ENCODE assay signal across 1 cellular context in genomic region chr1:67708606-67709005, GRCh38.
TF ChIP-seq lines count a peak whose summit lies in the region.

No MANE protein-coding gene starts in this region.

TF ChIP-seq in SK-N-SH treated with all-trans-retinoic acid at 6 μM for 48 hours, 23 proteins besides CTCF, POLR2A, EP300 and RAD21 (continued from another document):
- TF ChIP-seq PATZ1 (CRISPR knock-in tag; IDR thresholded peaks at IDR 0.05; ENCODE audit: borderline replicate concordance), result no peak
- no peak for TF ChIP-seq GLIS3 (CRISPR knock-in tag; IDR thresholded peaks at IDR 0.05)
- no peak for TF ChIP-seq PPARA (CRISPR knock-in tag; IDR thresholded peaks at IDR 0.05; ENCODE audit: borderline replicate concordance)
- TF ChIP-seq ZFP3 (CRISPR knock-in tag; IDR thresholded peaks at IDR 0.05), result no peak
- no peak for TF ChIP-seq CSDC2 (CRISPR knock-in tag; IDR thresholded peaks at IDR 0.05)
- TF ChIP-seq TCF4 (CRISPR knock-in tag; IDR thresholded peaks at IDR 0.05; ENCODE audit: borderline replicate concordance), result no peak
- no peak for TF ChIP-seq CSRNP3 (CRISPR knock-in tag; IDR thresholded peaks at IDR 0.05)
- TF ChIP-seq, protein P1, sequence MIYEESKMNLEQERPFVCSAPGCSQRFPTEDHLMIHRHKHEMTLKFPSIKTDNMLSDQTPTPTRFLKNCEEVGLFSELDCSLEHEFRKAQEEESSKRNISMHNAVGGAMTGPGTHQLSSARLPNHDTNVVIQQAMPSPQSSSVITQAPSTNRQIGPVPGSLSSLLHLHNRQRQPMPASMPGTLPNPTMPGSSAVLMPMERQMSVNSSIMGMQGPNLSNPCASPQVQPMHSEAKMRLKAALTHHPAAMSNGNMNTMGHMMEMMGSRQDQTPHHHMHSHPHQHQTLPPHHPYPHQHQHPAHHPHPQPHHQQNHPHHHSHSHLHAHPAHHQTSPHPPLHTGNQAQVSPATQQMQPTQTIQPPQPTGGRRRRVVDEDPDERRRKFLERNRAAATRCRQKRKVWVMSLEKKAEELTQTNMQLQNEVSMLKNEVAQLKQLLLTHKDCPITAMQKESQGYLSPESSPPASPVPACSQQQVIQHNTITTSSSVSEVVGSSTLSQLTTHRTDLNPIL (CRISPR knock-in tag; IDR thresholded peaks at IDR 0.05; ENCODE audit: low read depth), result no peak
- no peak for TF ChIP-seq ESRRG (CRISPR knock-in tag; IDR thresholded peaks at IDR 0.05)
- no peak for TF ChIP-seq ARNTL (CRISPR knock-in tag; IDR thresholded peaks at IDR 0.05; ENCODE audit: borderline replicate concordance, low read depth)
- no peak for TF ChIP-seq ZNF8 (CRISPR knock-in tag; IDR thresholded peaks at IDR 0.05)
